Comparison of ENCODE assay signal across 1 cellular context in genomic region chr22:46119093-46119728, GRCh38.
A peak's percentile ranks its signal among the peaks of the same experiment; 100 is the strongest.
TF ChIP-seq lines count a peak whose summit lies in the region.

No MANE protein-coding gene starts in this region.

TF ChIP-seq in HepG2, 621 proteins besides CTCF, POLR2A, EP300 and RAD21:
- 0 out of 2 replicates have a peak, but pooled peaks have one; percentile 35 for TF ChIP-seq HNRNPL (IDR thresholded peaks at IDR 0.05; ENCODE audit: low read depth, low read length)
- TF ChIP-seq NFKBIZ (CRISPR knock-in tag; IDR thresholded peaks at IDR 0.05), result no peak
